Comparison of ENCODE assay signal across 21 cellular contexts in genomic region chr4:88216395-88216794, GRCh38. TPM values are rescaled to one million over a fixed set of nuclear protein-coding genes. Genes with fewer than 3 reads are reported as not detected.
DNase-seq lines count a peak whose midpoint lies in the region; ATAC-seq, FAIRE-seq and TF ChIP-seq lines count a peak whose summit lies in the region.
"Had no signal": no experiment of that assay in that cellular context is flagged by ENCODE, and none has a peak within 500 bp of the region (broad histone marks: within the 10 kb centered on the region; RNA-seq: fewer than 3 reads in every experiment).

No MANE protein-coding gene starts in this region.

- CTCF ChIA-PET in K562 (lab: Yijun Ruan, JAX; ENCODE audit: low intra/inter-chr PET ratio) = interaction anchor here (0.7 kb wide), 1 partner anchor 299 kb away, joined by 4 read pairs; no protein-coding TSS in a partner anchor

- intact Hi-C loops in K562 (cut with micrococcal nuclease) = loop anchor here (10.0 kb wide), 1 partner anchor 722 kb away; no protein-coding TSS in a partner anchor

- no TSS peak for BruUV-seq in K562 (replicated peaks; lab: Mats Ljungman, UMichigan)

- no peak for FAIRE-seq in K562 (lab: Jason Lieb, UNC)
- FAIRE-seq: A204.1, H54, HTR-8/SVneo had no signal

- DNase-seq in NCI-H2196 (lab: John Stamatoyannopoulos, UW; ENCODE audit: unreplicated experiment) (peak; percentile 0), NCI-H2196 treated with DMSO at 0.1 percent for 48 hours (lab: John Stamatoyannopoulos, UW; ENCODE audit: unreplicated experiment) (no peak), K562 (ENCODE audit: extremely low read depth in 1 of 4, low spot score in 3 of 4) (peak in 1 of 4 experiments; percentile 12), type B pancreatic cell (ENCODE audit: extremely low spot score, unreplicated experiment) (no peak), D341Med (ENCODE audit: low spot score) (no peak)
- DNase-seq: HFFc6; KBM-7; NCI-H1048; NCI-H1694; NCI-H526 treated with DMSO at 0.1 percent for 48 hours; NK-92 treated with Interleukin-12 subunit alpha and Interleukin-12 subunit beta, amount 100 ng/mL, for 24 hours; SHP77 treated with DMSO at 0.1 percent for 48 hours had no signal

- no peak overlapping the region for H3K4me2 ChIP-seq in K562 (ENCODE audit: insufficient read depth, low read length)
- H3K4me2 ChIP-seq: BLaER1 treated with 17β-estradiol and CSF1 and Interleukin-3, amounts not matched to agents 10 nM and 100 nM had no signal

- peaks cover 4% of the 10 kb centered on the region for H3K9me3 Mint-ChIP-seq in type B pancreatic cell
- H3K9me3 Mint-ChIP-seq: HFFc6 had no signal

- H3K27me3 Mint-ChIP-seq in type B pancreatic cell = peaks cover 7% of the 10 kb centered on the region

- H3K27ac ChIP-seq in K562 (ENCODE audit: extremely low read depth, low read depth, low read length) = no peak overlapping the region
- H3K27ac ChIP-seq in liver (ENCODE audit: low read depth in 1 of 2, low read length in 2 of 2) = no peak overlapping the region
- H3K27ac ChIP-seq: BLaER1 treated with 17β-estradiol and CSF1 and Interleukin-3, amounts not matched to agents 10 nM and 100 nM had no signal

- H3K9ac ChIP-seq in K562 (ENCODE audit: insufficient read depth in 1 of 2, low read depth in 2 of 2, low read length in 2 of 2) = no peak overlapping the region
- H3K9ac ChIP-seq in liver (ENCODE audit: low read depth in 1 of 2, low read length in 2 of 2) = no peak overlapping the region
- H3K9ac ChIP-seq: BLaER1 treated with 17β-estradiol and CSF1 and Interleukin-3, amounts not matched to agents 10 nM and 100 nM had no signal

- no peak for TF ChIP-seq RAD21 in K562 (CRISPR knock-in tag; conservative IDR thresholded peaks at IDR 0.05 in 1 of 2, IDR thresholded peaks at IDR 0.05 in 1 of 2)
- TF ChIP-seq RAD21 in liver (IDR thresholded peaks at IDR 0.05) = peak; percentile 7 to 26

- H2AFZ ChIP-seq in K562 (ENCODE audit: low read depth, low read length) = no peak overlapping the region

- H4K20me1 ChIP-seq in K562 (replicated peaks; ENCODE audit: control insufficient read depth, insufficient read depth, low read length) = no peaks in the 10 kb centered on the region
- H4K20me1 ChIP-seq: BLaER1 treated with 17β-estradiol and CSF1 and Interleukin-3, amounts not matched to agents 10 nM and 100 nM had no signal

- TF ChIP-seq EP300 in K562 (IDR thresholded peaks at IDR 0.05; ENCODE audit: low read length) = no peak

- H3K36me3 Mint-ChIP-seq in type B pancreatic cell = no peaks in the 10 kb centered on the region

- H3K79me2 ChIP-seq in K562 (ENCODE audit: control insufficient read depth, insufficient read depth, low read length) = no peaks in the 10 kb centered on the region

- ATAC-seq in K562 (0 out of 3 replicates have a peak, but pooled peaks have one; percentile 17), HG02981 (IDR thresholded peaks at IDR 0.05; ENCODE audit: unreplicated experiment) (no peak), GM21619 (IDR thresholded peaks at IDR 0.05; ENCODE audit: unreplicated experiment) (no peak)
- ATAC-seq: SK-N-SH treated with all-trans-retinoic acid at 6 μM for 48 hours had no signal

- H3K4me3 ChIP-seq in K562 (no peak overlapping the region), liver (ENCODE audit: low read depth in 1 of 3, low read length in 3 of 3) (no peak overlapping the region)
- H3K4me3 ChIP-seq: BLaER1 treated with 17β-estradiol and CSF1 and Interleukin-3, amounts not matched to agents 10 nM and 100 nM had no signal

- peaks cover 9% of the 10 kb centered on the region for H3K4me1 Mint-ChIP-seq in type B pancreatic cell (ENCODE audit: unreplicated experiment)

- POLR2A ChIA-PET in K562 (lab: Yijun Ruan, JAX) = interaction anchor here (0.7 to 1.2 kb wide), 2 partner anchors 302 to 307 kb away, joined by 3 read pairs; partner anchors contain the start of gene PYURF

- TF ChIP-seq CTCF in K562 (IDR thresholded peaks at IDR 0.05 in 2 of 3, conservative IDR thresholded peaks at IDR 0.05 in 1 of 3; ENCODE audit: insufficient read depth in 2 of 3, low read depth in 1 of 3, low read length in 3 of 3) (no peak), liver (IDR thresholded peaks at IDR 0.05; ENCODE audit: low read depth, low read length, missing input control) (no peak), type B pancreatic cell (conservative IDR thresholded peaks at IDR 0.05) (no peak)

- TF ChIP-seq POLR2A in K562 (conservative IDR thresholded peaks at IDR 0.05) = no peak

- H3K36me3 ChIP-seq in K562 (ENCODE audit: control insufficient read depth, insufficient read depth, low read length) = no peaks in the 10 kb centered on the region
- H3K36me3 ChIP-seq in liver (ENCODE audit: control insufficient read depth in 4 of 4, insufficient read depth in 3 of 4, low read depth in 1 of 4, low read length in 3 of 4) = no peaks in the 10 kb centered on the region
- H3K36me3 ChIP-seq: BLaER1 treated with 17β-estradiol and CSF1 and Interleukin-3, amounts not matched to agents 10 nM and 100 nM had no signal

- H3K9me3 ChIP-seq in K562 (replicated peaks; ENCODE audit: control insufficient read depth, insufficient read depth, low read depth, low read length) (no peaks in the 10 kb centered on the region), liver (ENCODE audit: control insufficient read depth in 4 of 4, low read length in 3 of 4) (no peaks in the 10 kb centered on the region)

- no peak overlapping the region for H3K4me3 Mint-ChIP-seq in type B pancreatic cell
- H3K4me3 Mint-ChIP-seq: HFFc6 had no signal

- in situ Hi-C loops in K562 (cut with MboI) = loop anchor here (5.0 to 10.0 kb wide), 2 partner anchors 301 to 532 kb away; no protein-coding TSS in a partner anchor

- H3K27me3 ChIP-seq in K562 (ENCODE audit: control insufficient read depth in 2 of 2, insufficient read depth in 2 of 2, low read length in 2 of 2) (peaks cover 0 to 11% of the 10 kb centered on the region in 2 experiments; a peak in 1 of 5 replicates), liver (ENCODE audit: control insufficient read depth in 4 of 4, insufficient read depth in 4 of 4, low read length in 3 of 4) (no peaks in the 10 kb centered on the region)
- H3K27me3 ChIP-seq: BLaER1 treated with 17β-estradiol and CSF1 and Interleukin-3, amounts not matched to agents 10 nM and 100 nM had no signal

- H3K4me1 ChIP-seq in K562 (replicated peaks in 1 of 2; ENCODE audit: control insufficient read depth in 2 of 2, insufficient read depth in 2 of 2, low read length in 2 of 2) (no peaks in the 10 kb centered on the region; a peak in 1 of 5 replicates), liver (ENCODE audit: control insufficient read depth in 4 of 4, insufficient read depth in 4 of 4, low read length in 3 of 4) (peaks cover 0 to 6% (median 3%) of the 10 kb centered on the region in 4 donors)
- H3K4me1 ChIP-seq: BLaER1 treated with 17β-estradiol and CSF1 and Interleukin-3, amounts not matched to agents 10 nM and 100 nM had no signal

- H3K9me1 ChIP-seq in K562 (ENCODE audit: control insufficient read depth, insufficient read depth, low read length) = no peaks in the 10 kb centered on the region

- 1% methylated on average over 6 of the region's 6 CpGs for WGBS in K562 (ENCODE audit: insufficient coverage, low coverage, missing lambda C conversion rate)
- 41% methylated on average over 6 of the region's 6 CpGs for WGBS in liver

- peak overlapping the region; percentile 15 for H3K27ac Mint-ChIP-seq in type B pancreatic cell
- H3K27ac Mint-ChIP-seq: HFFc6 had no signal

TF ChIP-seq in liver, 16 proteins besides CTCF, POLR2A, EP300 and RAD21 (continues in another document):
- TF ChIP-seq EGR1 (IDR thresholded peaks at IDR 0.05; ENCODE audit: low read depth in 2 of 2) = no peak
- peak; percentile 85 for TF ChIP-seq FOXA2 (IDR thresholded peaks at IDR 0.05)
- TF ChIP-seq HNF4A (conservative IDR thresholded peaks at IDR 0.05) = peak in 1 of 2 donors; percentile 14
- TF ChIP-seq NR2F2 (IDR thresholded peaks at IDR 0.05) = no peak
- TF ChIP-seq GABPA (IDR thresholded peaks at IDR 0.05 in 1 of 2, conservative IDR thresholded peaks at IDR 0.05 in 1 of 2) = no peak
- TF ChIP-seq HNF4G (IDR thresholded peaks at IDR 0.05) = no peak
- TF ChIP-seq TAF1 (conservative IDR thresholded peaks at IDR 0.05) = no peak
- peak; percentile 78 for TF ChIP-seq FOXA1 (IDR thresholded peaks at IDR 0.05)
- TF ChIP-seq JUND (IDR thresholded peaks at IDR 0.05) = no peak
- TF ChIP-seq ATF3 (IDR thresholded peaks at IDR 0.05) = no peak

RNA-seq across cellular contexts. Expression of gene ABCG2, which starts 58.0 kb away (rescaled TPM):
- total RNA-seq in K562 (2011; cell fraction: chromatin; rRNA removed; ENCODE audit: low replicate concordance) = 0.39 and 0.67 TPM in 2 replicates
- total RNA-seq in K562 (2011; cell fraction: nucleolus; rRNA removed) = 0.33 and 0.39 TPM in 2 replicates
- total RNA-seq in K562 (2011; cell fraction: nucleoplasm; rRNA removed) = 0.84 and 1.2 TPM in 2 replicates
- not detected in 2 replicates for total RNA-seq in K562 (2014; rRNA removed)
- 0.11 and 0.16 TPM in 2 replicates for total RNA-seq in K562 (2014; rRNA removed; fragmentation: Illumina TruSeq; extraction: Trizol)
- total RNA-seq in K562 (2015; rRNA removed; fragmentation: Illumina TruSeq; extraction: Trizol) = 0.11 TPM in 1 of 2 replicates, not detected in the other
- total RNA-seq in K562 (2021) = 0.04 TPM in 1 of 2 replicates, not detected in the other
- 0.01 and 0.36 TPM in 2 replicates for polyA plus RNA-seq in K562 (2011; rRNA removed)
- polyA plus RNA-seq in K562 (2011; cell fraction: cytosol; rRNA removed) = 0.03 and 0.33 TPM in 2 replicates
- polyA plus RNA-seq in K562 (2011; cell fraction: nucleus; rRNA removed) = 0.07 TPM in 1 of 2 replicates, not detected in the other
- polyA plus RNA-seq in K562 (2012) = 0.03 TPM in 2 replicates
- 0.01 TPM in 1 of 2 replicates, not detected in the other for polyA plus RNA-seq in K562 (2014; fragmentation: Illumina TruSeq; extraction: Trizol)
- polyA plus RNA-seq in K562 (2014; fragmentation: Nextera tagmentation; extraction: Ambion mirVana) = under 1 TPM in 1 of 2 experiments, not detected in 1; 0.03 TPM
- polyA plus RNA-seq in K562 (2014; rRNA removed) = not detected in 2 replicates
- 0.15 and 0.46 TPM in 2 replicates for polyA minus RNA-seq in K562 (2011; rRNA and poly(A)+ RNA removed)
- 0.29 TPM in 1 of 2 replicates, not detected in the other for polyA minus RNA-seq in K562 (2011; cell fraction: cytosol; rRNA and poly(A)+ RNA removed)
- polyA minus RNA-seq in K562 (2011; cell fraction: nucleus; rRNA and poly(A)+ RNA removed) = not detected in 2 replicates
- total RNA-seq in liver = 10 to 100 TPM in 1 of 2 donors, 1 to 10 TPM in 1; 9.6 to 23.6 TPM
- polyA plus RNA-seq in liver = 1 to 10 TPM; 1.9 to 4.5 TPM
- total RNA-seq in type B pancreatic cell (ENCODE audit: low replicate concordance) = 21.5 and 77.7 TPM in 2 replicates
- total RNA-seq: OCI-LY7 had no signal
